In the genomic region with DNA sequence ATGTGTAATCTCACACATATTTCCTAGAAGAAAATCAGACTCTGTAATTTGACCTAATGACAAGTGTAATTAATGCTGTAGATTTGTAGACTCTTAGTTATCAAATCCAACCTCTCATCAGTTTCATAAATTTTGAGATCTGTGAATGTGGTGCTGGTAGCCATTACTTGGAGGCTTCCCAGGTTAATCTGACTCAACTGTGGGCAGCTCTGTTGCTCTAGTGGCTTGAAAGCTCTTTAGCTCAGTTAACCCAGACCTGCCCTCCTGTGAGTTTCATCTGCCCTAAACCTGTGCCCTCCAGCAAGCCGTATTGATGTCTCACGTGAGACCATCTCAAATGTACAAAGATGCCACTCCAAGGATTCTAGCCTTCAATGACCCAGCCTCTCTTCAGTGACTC, we compare ENCODE assay signal across 16 cellular contexts.
A peak's percentile ranks its signal among the peaks of the same experiment; 100 is the strongest.
DNase-seq lines count a peak whose midpoint lies in the region; TF ChIP-seq lines count a peak whose summit lies in the region.
"Had no signal": no experiment of that assay in that cellular context is flagged by ENCODE, and none has a peak within 500 bp of the region (broad histone marks: within the 10 kb centered on the region; RNA-seq: fewer than 3 reads in every experiment).

No MANE protein-coding gene starts in this region.

- H3K4me3 ChIP-seq in MG63 (no peak overlapping the region), endodermal cell (ENCODE audit: low read length) (no peak overlapping the region), retinal pigment epithelial cell (ENCODE audit: low read length) (no peak overlapping the region)

- H3K27me3 Mint-ChIP-seq in endodermal cell (ENCODE audit: insufficient read depth) (no peaks in the 10 kb centered on the region), endothelial cell (ENCODE audit: unreplicated experiment) (peaks cover 1% of the 10 kb centered on the region)

- DNase-seq in GM03348 (ENCODE audit: low spot score) (peak; percentile 50), MG63 (peak; percentile 54), endodermal cell (no peak), retinal pigment epithelial cell (ENCODE audit: low read depth) (peak; percentile 28), dermis blood vessel endothelial cell (no peak), endothelial cell (ENCODE audit: low spot score) (no peak), AML-193 (lab: John Stamatoyannopoulos, UW) (no peak), NCI-H146 treated with DMSO at 0.1 percent for 48 hours (lab: John Stamatoyannopoulos, UW; ENCODE audit: unreplicated experiment) (no peak)
- DNase-seq: CD8-positive, alpha-beta T cell; KG1; NCI-H1092 treated with DMSO at 0.1 percent for 48 hours; NCI-H2029; NCI-H2171 treated with DMSO at 0.1 percent for 48 hours; NCI-H510A; NCI-H82; SHP77 treated with DMSO at 0.1 percent for 48 hours had no signal

- H3K4me1 ChIP-seq in endodermal cell (ENCODE audit: control insufficient read depth, insufficient read depth, low read length), result no peaks in the 10 kb centered on the region

- H3K27ac ChIP-seq in endodermal cell (ENCODE audit: low read depth, low read length), result no peak overlapping the region

- peak overlapping the region; percentile 26 for H3K27ac Mint-ChIP-seq in endodermal cell
- H3K27ac Mint-ChIP-seq in endothelial cell (ENCODE audit: unreplicated experiment), result no peak overlapping the region
- H3K27ac Mint-ChIP-seq: CD8-positive, alpha-beta T cell had no signal

- H3K4me1 Mint-ChIP-seq in endodermal cell (no peaks in the 10 kb centered on the region), endothelial cell (ENCODE audit: unreplicated experiment) (peaks cover 10% of the 10 kb centered on the region)

- H3K36me3 ChIP-seq in MG63 (no peaks in the 10 kb centered on the region), endodermal cell (ENCODE audit: control insufficient read depth, insufficient read depth, low read length) (no peaks in the 10 kb centered on the region)

- 94 to 95% methylated on average over 2 of the region's 2 CpGs for WGBS in endodermal cell (ENCODE audit: insufficient coverage in 1 of 2, insufficient read length in 1 of 2), 2 experiments

- H3K9ac ChIP-seq in endodermal cell (ENCODE audit: extremely low read depth, low read length, poor library complexity, severe bottlenecking), result no peak overlapping the region

- H3K9me3 ChIP-seq in MG63, result no peaks in the 10 kb centered on the region
- H3K9me3 ChIP-seq in endodermal cell (ENCODE audit: control insufficient read depth, low read length), result no peaks in the 10 kb centered on the region

- no peaks in the 10 kb centered on the region for H3K27me3 ChIP-seq in MG63
- H3K27me3 ChIP-seq in endodermal cell (ENCODE audit: control insufficient read depth, insufficient read depth, low read length, poor library complexity, severe bottlenecking), result no peaks in the 10 kb centered on the region

- TF ChIP-seq CTCF in endodermal cell (conservative IDR thresholded peaks at IDR 0.05) (no peak), retinal pigment epithelial cell (conservative IDR thresholded peaks at IDR 0.05; ENCODE audit: low read depth, low read length) (no peak), endothelial cell (IDR thresholded peaks at IDR 0.05; ENCODE audit: unreplicated experiment) (no peak)

- H3K36me3 Mint-ChIP-seq in endodermal cell (ENCODE audit: low read depth) (no peaks in the 10 kb centered on the region), endothelial cell (ENCODE audit: low read depth, unreplicated experiment) (peaks cover 3% of the 10 kb centered on the region)
- H3K36me3 Mint-ChIP-seq: CD8-positive, alpha-beta T cell had no signal

- no peak overlapping the region for H3K4me3 Mint-ChIP-seq in endodermal cell
- no peak overlapping the region for H3K4me3 Mint-ChIP-seq in endothelial cell (ENCODE audit: unreplicated experiment)
- H3K4me3 Mint-ChIP-seq: CD8-positive, alpha-beta T cell had no signal

- H3K9me3 Mint-ChIP-seq in endodermal cell (no peaks in the 10 kb centered on the region), endothelial cell (ENCODE audit: unreplicated experiment) (no peaks in the 10 kb centered on the region)
- H3K9me3 Mint-ChIP-seq: CD8-positive, alpha-beta T cell had no signal

Comparison
In these comparisons a context has a peak if more than half of its experiments do, and no peak if none do; other contexts are left out.
1. DNase-seq: peak in GM03348 (single experiment), MG63 (single experiment) and retinal pigment epithelial cell (single experiment); none in endodermal cell (single experiment), dermis blood vessel endothelial cell (single experiment), endothelial cell (single experiment), AML-193 (0 of 2) and NCI-H146 treated with DMSO at 0.1 percent for 48 hours (single experiment).